Comparison of ENCODE assay signal across 10 cellular contexts in genomic region chrX:39337461-39337860, GRCh38.
A peak's percentile ranks its signal among the peaks of the same experiment; 100 is the strongest.
DNase-seq lines count a peak whose midpoint lies in the region; ATAC-seq and TF ChIP-seq lines count a peak whose summit lies in the region.
"Had no signal": no experiment of that assay in that cellular context is flagged by ENCODE, and none has a peak within 500 bp of the region (broad histone marks: within the 10 kb centered on the region; RNA-seq: fewer than 3 reads in every experiment).

No MANE protein-coding gene starts in this region.

- no peaks in the 10 kb centered on the region for H3K27me3 ChIP-seq in CD4-positive, CD25-positive, alpha-beta regulatory T cell (ENCODE audit: control insufficient read depth, insufficient read depth, low read length)
- no peaks in the 10 kb centered on the region for H3K27me3 ChIP-seq in naive thymus-derived CD4-positive, alpha-beta T cell (ENCODE audit: control insufficient read depth in 2 of 2, insufficient read depth in 2 of 2, low read length in 2 of 2)
- H3K27me3 ChIP-seq: brain microvascular endothelial cell had no signal

- TF ChIP-seq CTCF in HEK293 (tag by site-specific recombination; IDR thresholded peaks at IDR 0.05) (no peak), VCaP (conservative IDR thresholded peaks at IDR 0.05) (no peak)

- DNase-seq in CD4-positive, CD25-positive, alpha-beta regulatory T cell, result no peak
- DNase-seq in naive thymus-derived CD4-positive, alpha-beta T cell, result no peak
- DNase-seq in inferior parietal cortex (ENCODE audit: extremely low spot score), result no peak
- DNase-seq: brain microvascular endothelial cell, GF-D8 had no signal

- intact Hi-C loops in naive thymus-derived CD4-positive, alpha-beta T cell (cut with micrococcal nuclease), result loop anchor here (2.0 to 10.0 kb wide), 2 partner anchors 29 to 157 kb away; no protein-coding TSS in a partner anchor

- H3K9me3 Mint-ChIP-seq in CD4-positive, CD25-positive, alpha-beta regulatory T cell, result peaks cover 0 to 1% (median 0%) of the 10 kb centered on the region in 7 donors
- H3K9me3 Mint-ChIP-seq in naive thymus-derived CD4-positive, alpha-beta T cell, result peaks cover 0 to 5% (median 0%) of the 10 kb centered on the region in 11 donors

- H3K27ac ChIP-seq in CD4-positive, CD25-positive, alpha-beta regulatory T cell (ENCODE audit: insufficient read depth, low read length, poor library complexity, severe bottlenecking), result peak overlapping the region; percentile 64
- H3K27ac ChIP-seq in HEK293 (ENCODE audit: extremely low read depth, low read depth, low read length), result 0 out of 2 replicates have a peak overlapping the region, but pooled peaks have one; percentile 7
- peak overlapping the region; percentile 78 for H3K27ac ChIP-seq in VCaP
- peak overlapping the region; percentile 46 for H3K27ac ChIP-seq in naive thymus-derived CD4-positive, alpha-beta T cell (ENCODE audit: low read depth, low read length)
- H3K27ac ChIP-seq: brain microvascular endothelial cell had no signal

- POLR2A ChIA-PET in HEK293 (lab: Yijun Ruan, JAX), result no interaction called here
- POLR2A ChIA-PET in naive thymus-derived CD4-positive, alpha-beta T cell (lab: Charles Lee), result interaction anchor here (0.7 to 1.5 kb wide), 2 partner anchors 10 to 228 kb away, joined by 3 to 7 read pairs; no protein-coding TSS in a partner anchor

- CTCF ChIA-PET in HEK293 (lab: Yijun Ruan, JAX), result interaction anchor here (0.6 kb wide), 1 partner anchor 250 kb away, joined by 3 read pairs; no protein-coding TSS in a partner anchor
- CTCF ChIA-PET in naive thymus-derived CD4-positive, alpha-beta T cell (lab: Charles Lee), result no interaction called here

- H3K27me3 Mint-ChIP-seq in CD4-positive, CD25-positive, alpha-beta regulatory T cell, result no peaks in the 10 kb centered on the region
- H3K27me3 Mint-ChIP-seq in naive thymus-derived CD4-positive, alpha-beta T cell, result no peaks in the 10 kb centered on the region

- H3K9me3 ChIP-seq in CD4-positive, CD25-positive, alpha-beta regulatory T cell (ENCODE audit: control insufficient read depth in 2 of 2, low read length in 2 of 2), result no peaks in the 10 kb centered on the region
- no peaks in the 10 kb centered on the region for H3K9me3 ChIP-seq in HEK293 (ENCODE audit: control insufficient read depth, insufficient read depth, low read depth, low read length)
- no peaks in the 10 kb centered on the region for H3K9me3 ChIP-seq in naive thymus-derived CD4-positive, alpha-beta T cell (ENCODE audit: control insufficient read depth in 2 of 3, low read length in 3 of 3)

- no peak for ATAC-seq in CD4-positive, CD25-positive, alpha-beta regulatory T cell (ENCODE audit: low read depth in 2 of 2)
- ATAC-seq in naive thymus-derived CD4-positive, alpha-beta T cell, result no peak
- no peak for ATAC-seq in HG02981 (IDR thresholded peaks at IDR 0.05; ENCODE audit: unreplicated experiment)
- no peak for ATAC-seq in HG02840 (IDR thresholded peaks at IDR 0.05; ENCODE audit: low FRiP score, unreplicated experiment)
- ATAC-seq in HG03280 (IDR thresholded peaks at IDR 0.05; ENCODE audit: unreplicated experiment), result no peak

- H3K4me3 Mint-ChIP-seq in CD4-positive, CD25-positive, alpha-beta regulatory T cell, result peak overlapping the region in 3 of 4 donors; percentile 57 to 78 (median 67)
- peak overlapping the region in 9 of 10 donors; percentile 0 to 73 (median 67) for H3K4me3 Mint-ChIP-seq in naive thymus-derived CD4-positive, alpha-beta T cell

- H3K36me3 Mint-ChIP-seq in CD4-positive, CD25-positive, alpha-beta regulatory T cell, result no peaks in the 10 kb centered on the region
- H3K36me3 Mint-ChIP-seq in naive thymus-derived CD4-positive, alpha-beta T cell, result peaks cover 0 to 5% (median 0%) of the 10 kb centered on the region in 5 donors

- peak overlapping the region; percentile 83 to 99 (median 88) for H3K27ac Mint-ChIP-seq in CD4-positive, CD25-positive, alpha-beta regulatory T cell
- peak overlapping the region; percentile 73 to 97 (median 91) for H3K27ac Mint-ChIP-seq in naive thymus-derived CD4-positive, alpha-beta T cell

- peak overlapping the region; percentile 61 for H3K4me3 ChIP-seq in CD4-positive, CD25-positive, alpha-beta regulatory T cell (ENCODE audit: low read depth, low read length)
- no peak overlapping the region for H3K4me3 ChIP-seq in HEK293 (ENCODE audit: low read depth, low read length)
- H3K4me3 ChIP-seq in naive thymus-derived CD4-positive, alpha-beta T cell (ENCODE audit: low read length), result no peak overlapping the region

- peaks cover 17 to 59% (median 28%) of the 10 kb centered on the region in 4 donors for H3K4me1 Mint-ChIP-seq in CD4-positive, CD25-positive, alpha-beta regulatory T cell
- peaks cover 10 to 54% (median 32%) of the 10 kb centered on the region in 7 donors for H3K4me1 Mint-ChIP-seq in naive thymus-derived CD4-positive, alpha-beta T cell

- H3K36me3 ChIP-seq in CD4-positive, CD25-positive, alpha-beta regulatory T cell (ENCODE audit: control insufficient read depth, insufficient read depth, low read length), result no peaks in the 10 kb centered on the region
- H3K36me3 ChIP-seq in HEK293 (ENCODE audit: control insufficient read depth in 2 of 2, insufficient read depth in 1 of 2, low read length in 2 of 2), result no peaks in the 10 kb centered on the region
- H3K36me3 ChIP-seq in naive thymus-derived CD4-positive, alpha-beta T cell (ENCODE audit: control insufficient read depth in 2 of 3, insufficient read depth in 3 of 3, low read length in 3 of 3), result no peaks in the 10 kb centered on the region
- H3K36me3 ChIP-seq: brain microvascular endothelial cell had no signal

- peaks cover 30% of the 10 kb centered on the region for H3K4me1 ChIP-seq in CD4-positive, CD25-positive, alpha-beta regulatory T cell (ENCODE audit: control insufficient read depth, insufficient read depth, low read length, poor library complexity, severe bottlenecking)
- peaks cover 6% of the 10 kb centered on the region for H3K4me1 ChIP-seq in HEK293 (ENCODE audit: control insufficient read depth, insufficient read depth, low read length)
- H3K4me1 ChIP-seq in naive thymus-derived CD4-positive, alpha-beta T cell (ENCODE audit: control insufficient read depth in 2 of 2, insufficient read depth in 2 of 2, low read length in 2 of 2), result peaks cover 16 to 21% of the 10 kb centered on the region in 2 donors

TF ChIP-seq in HEK293, 187 proteins besides CTCF, POLR2A, EP300 and RAD21:
- TF ChIP-seq YY1 (tag by site-specific recombination; IDR thresholded peaks at IDR 0.05) (no peak), ZNF24 (tag by site-specific recombination; IDR thresholded peaks at IDR 0.05) (no peak), ZNF423 (tag by site-specific recombination; IDR thresholded peaks at IDR 0.05) (no peak), GLI4 (tag by site-specific recombination; IDR thresholded peaks at IDR 0.05) (no peak), ZNF341 (tag by site-specific recombination; IDR thresholded peaks at IDR 0.05; ENCODE audit: low read depth) (no peak), EGR2 (tag by site-specific recombination; IDR thresholded peaks at IDR 0.05; ENCODE audit: low read depth) (0 out of 2 replicates have a peak, but pooled peaks have one; percentile 14), ZFP3 (tag by site-specific recombination; IDR thresholded peaks at IDR 0.05; ENCODE audit: low read depth) (no peak), ZFHX2 (tag by site-specific recombination; conservative IDR thresholded peaks at IDR 0.05) (peak; percentile 31; the same call in 1 of the 2 replicates)
TF ChIP-seq in HEK293: peak in this region for 2.

Comparison
In these comparisons a context has a peak if more than half of its experiments do, and no peak if none do; other contexts are left out.
1. H3K27ac ChIP-seq: peak in every context shown above with its lines; median percentile 78 in VCaP; 64 in CD4-positive, CD25-positive, alpha-beta regulatory T cell; 46 in naive thymus-derived CD4-positive, alpha-beta T cell; 7 in HEK293.